8 cellular contexts compared by ENCODE assay signal in the genomic region with DNA sequence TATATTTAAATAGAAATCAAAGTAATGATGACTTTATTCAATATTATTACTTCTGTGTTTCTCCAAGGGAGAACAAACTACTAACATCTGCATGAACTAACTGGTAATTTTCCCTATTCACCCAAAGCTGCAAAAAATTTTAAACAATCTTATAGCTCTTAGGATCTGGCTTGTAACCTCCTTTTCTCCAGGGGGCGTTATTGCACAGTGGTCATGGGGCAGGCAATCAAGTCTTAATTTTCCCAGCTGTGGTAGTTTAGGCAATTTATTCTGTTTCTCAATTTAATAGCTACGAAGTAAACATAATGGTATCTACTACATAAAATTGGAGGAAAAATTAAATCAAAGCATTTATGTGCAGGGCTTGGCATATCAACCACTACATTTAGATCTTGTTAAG.
DNase-seq lines count a peak whose midpoint lies in the region; ATAC-seq, FAIRE-seq and TF ChIP-seq lines count a peak whose summit lies in the region.
"Had no signal": no experiment of that assay in that cellular context is flagged by ENCODE, and none has a peak within 500 bp of the region (broad histone marks: within the 10 kb centered on the region; RNA-seq: fewer than 3 reads in every experiment).

No MANE protein-coding gene starts in this region.

- no peaks in the 10 kb centered on the region for H3K27me3 ChIP-seq in lower lobe of right lung (ENCODE audit: low read depth)

- peak; percentile 6 for DNase-seq in GM03348 (ENCODE audit: low spot score)
- DNase-seq in astrocyte of the cerebellum (ENCODE audit: low read depth): peak; percentile 12
- DNase-seq in lower lobe of right lung: no peak
- no peak for DNase-seq in H54 (ENCODE audit: insufficient read length, low spot score)
- DNase-seq: NCI-H1930 had no signal

- intact Hi-C loops in lower lobe of right lung (cut with DNase I): no loop called here

- H3K27ac ChIP-seq in lower lobe of right lung: no peak overlapping the region

- in situ Hi-C loops in astrocyte of the cerebellum (cut with HindIII; ENCODE audit: low sequenced_read_pairs): no loop called here

- no peak for TF ChIP-seq POLR2A in H54 (IDR thresholded peaks at IDR 0.05; ENCODE audit: low read depth, low read length)

- FAIRE-seq in H54 (lab: Jason Lieb, UNC): no peak

- no peaks in the 10 kb centered on the region for H3K9me3 ChIP-seq in lower lobe of right lung

- no peaks in the 10 kb centered on the region for H3K36me3 ChIP-seq in lower lobe of right lung

- peaks cover 21% of the 10 kb centered on the region for H3K4me1 ChIP-seq in lower lobe of right lung

- ATAC-seq in HG03097 (IDR thresholded peaks at IDR 0.05; ENCODE audit: low FRiP score, unreplicated experiment) (peak; percentile 53), lower lobe of right lung (peak in 1 of 2 donors; percentile 63), HG03457 (IDR thresholded peaks at IDR 0.05; ENCODE audit: unreplicated experiment) (no peak), GM18498 (IDR thresholded peaks at IDR 0.05; ENCODE audit: unreplicated experiment) (no peak)

- TF ChIP-seq CTCF in astrocyte of the cerebellum (IDR thresholded peaks at IDR 0.05; ENCODE audit: low read depth, low read length, missing control alignments): peak; percentile 33
- peak; percentile 39 for TF ChIP-seq CTCF in lower lobe of right lung (IDR thresholded peaks at IDR 0.05)

- H3K4me3 ChIP-seq in astrocyte of the cerebellum (ENCODE audit: low read depth, low read length) (no peak overlapping the region), lower lobe of right lung (no peak overlapping the region)

Comparison
In these comparisons a context has a peak if more than half of its experiments do, and no peak if none do; other contexts are left out.
1. DNase-seq: peak in GM03348 (single experiment) and astrocyte of the cerebellum (single experiment); none in lower lobe of right lung (single experiment) and H54 (single experiment).